Comparison of ENCODE assay signal across 11 cellular contexts in genomic region chr1:26307363-26307781, GRCh38. TPM values are rescaled to one million over a fixed set of nuclear protein-coding genes. Genes with fewer than 3 reads are reported as not detected.
DNase-seq lines count a peak whose midpoint lies in the region; ATAC-seq and TF ChIP-seq lines count a peak whose summit lies in the region.
"Had no signal": no experiment of that assay in that cellular context is flagged by ENCODE, and none has a peak within 500 bp of the region (broad histone marks: within the 10 kb centered on the region; RNA-seq: fewer than 3 reads in every experiment).

No MANE protein-coding gene starts in this region.

- CTCF ChIA-PET in CD8-positive, alpha-beta T cell (lab: Charles Lee): interaction anchor here (0.7 to 7.8 kb wide), 8 partner anchors 8 to 110 kb away, joined by 3 to 87 read pairs (median 5); partner anchors contain the start of gene CD52

- H3K4me3 Mint-ChIP-seq in CD8-positive, alpha-beta T cell: peak overlapping the region; percentile 99
- peak overlapping the region; percentile 99 for H3K4me3 Mint-ChIP-seq in activated T-helper 17 cell treated with anti-CD3 and anti-CD28 coated beads, Interleukin-2, amount 50 U/mL, for 72 hours
- peak overlapping the region; percentile 88 to 99 (median 97) for H3K4me3 Mint-ChIP-seq in naive thymus-derived CD8-positive, alpha-beta T cell

- peaks cover 2% of the 10 kb centered on the region for H3K36me3 Mint-ChIP-seq in CD8-positive, alpha-beta T cell
- H3K36me3 Mint-ChIP-seq in activated T-helper 17 cell treated with anti-CD3 and anti-CD28 coated beads, Interleukin-2, amount 50 U/mL, for 72 hours (ENCODE audit: low read depth): peaks cover 4% of the 10 kb centered on the region
- no peaks in the 10 kb centered on the region for H3K36me3 Mint-ChIP-seq in naive thymus-derived CD8-positive, alpha-beta T cell

- H3K27ac Mint-ChIP-seq in CD8-positive, alpha-beta T cell: peak overlapping the region; percentile 90
- H3K27ac Mint-ChIP-seq in activated T-helper 17 cell treated with anti-CD3 and anti-CD28 coated beads, Interleukin-2, amount 50 U/mL, for 72 hours: peak overlapping the region; percentile 95
- H3K27ac Mint-ChIP-seq in naive thymus-derived CD8-positive, alpha-beta T cell: peak overlapping the region; percentile 28 to 98 (median 94)

- H3K9me3 ChIP-seq in CD8-positive, alpha-beta T cell (ENCODE audit: low read length): no peaks in the 10 kb centered on the region

- peaks cover 30% of the 10 kb centered on the region for H3K4me1 ChIP-seq in CD8-positive, alpha-beta T cell (ENCODE audit: insufficient read depth, low read length)

- peak overlapping the region; percentile 48 for H3K27ac ChIP-seq in CD8-positive, alpha-beta T cell (ENCODE audit: low read depth, low read length)
- peak overlapping the region; percentile 87 for H3K27ac ChIP-seq in HL-60 (replicated peaks)

- peak overlapping the region; percentile 57 for H3K4me3 ChIP-seq in CD8-positive, alpha-beta T cell (ENCODE audit: low read depth, low read length)
- no peak overlapping the region; the same call in 1 of the 2 replicates for H3K4me3 ChIP-seq in HL-60 (replicated peaks; ENCODE audit: insufficient read depth, low read length)

- intact Hi-C loops in CD8-positive, alpha-beta T cell (cut with DNase I, micrococcal nuclease): loop anchor here in 1 of 2 experiments (1.0 kb wide), 1 partner anchor 10 kb away; the partner anchor contains the start of gene CD52

- H3K36me3 ChIP-seq in CD8-positive, alpha-beta T cell (ENCODE audit: insufficient read depth, low read length): no peaks in the 10 kb centered on the region

- no peak for DNase-seq in CD8-positive, alpha-beta T cell
- DNase-seq in HL-60 (ENCODE audit: low read depth in 1 of 2, low spot score in 1 of 2) (no peak), dermis blood vessel endothelial cell (no peak), NCI-H82 (lab: John Stamatoyannopoulos, UW) (no peak), NCI-H1436 (lab: John Stamatoyannopoulos, UW) (no peak)
- DNase-seq in naive thymus-derived CD8-positive, alpha-beta T cell: peak in 3 of 10 donors; percentile 40 to 65 (median 43)
- DNase-seq: activated CD4-positive, CD25-positive, alpha-beta regulatory T cell; NCI-H1436 treated with DMSO at 0.1 percent for 48 hours had no signal

- H3K27me3 ChIP-seq in CD8-positive, alpha-beta T cell (ENCODE audit: insufficient read depth, low read length): no peaks in the 10 kb centered on the region
- H3K27me3 ChIP-seq in HL-60 (ENCODE audit: insufficient read depth, poor library complexity, severe bottlenecking): no peaks in the 10 kb centered on the region

- H3K4me1 Mint-ChIP-seq in CD8-positive, alpha-beta T cell (ENCODE audit: low read depth): peaks cover 31% of the 10 kb centered on the region
- H3K4me1 Mint-ChIP-seq in activated T-helper 17 cell treated with anti-CD3 and anti-CD28 coated beads, Interleukin-2, amount 50 U/mL, for 72 hours: peaks cover 21% of the 10 kb centered on the region
- peaks cover 24 to 43% (median 38%) of the 10 kb centered on the region in 4 donors for H3K4me1 Mint-ChIP-seq in naive thymus-derived CD8-positive, alpha-beta T cell

- TF ChIP-seq CTCF in CD8-positive, alpha-beta T cell (IDR thresholded peaks at IDR 0.05): no peak
- no peak for TF ChIP-seq CTCF in HL-60 (IDR thresholded peaks at IDR 0.05; ENCODE audit: insufficient read depth, low read length)

- ATAC-seq in CD8-positive, alpha-beta T cell: peak; percentile 3
- peak; percentile 8 for ATAC-seq in activated T-helper 17 cell treated with anti-CD3 and anti-CD28 coated beads, Interleukin-2, amount 50 U/mL, for 72 hours (replicated peaks)
- peak; percentile 37 to 48 for ATAC-seq in naive thymus-derived CD8-positive, alpha-beta T cell
- ATAC-seq in HG02938 (IDR thresholded peaks at IDR 0.05; ENCODE audit: unreplicated experiment): no peak

- POLR2A ChIA-PET in CD8-positive, alpha-beta T cell (lab: Charles Lee): interaction anchor here (0.6 to 7.9 kb wide), 7 partner anchors 12 to 165 kb away, joined by 3 to 112 read pairs (median 4); partner anchors contain the start of genes CD52, DHDDS and HMGN2
- POLR2A ChIA-PET in naive thymus-derived CD8-positive, alpha-beta T cell (lab: Charles Lee): interaction anchor here (0.6 to 28.3 kb wide), 4 partner anchors 12 to 69 kb away, joined by 3 to 2161 read pairs (median 120); partner anchors contain the start of genes CD52 and SH3BGRL3

- H3K9me3 Mint-ChIP-seq in CD8-positive, alpha-beta T cell: no peaks in the 10 kb centered on the region
- no peaks in the 10 kb centered on the region for H3K9me3 Mint-ChIP-seq in activated T-helper 17 cell treated with anti-CD3 and anti-CD28 coated beads, Interleukin-2, amount 50 U/mL, for 72 hours
- H3K9me3 Mint-ChIP-seq in naive thymus-derived CD8-positive, alpha-beta T cell: no peaks in the 10 kb centered on the region

- no peaks in the 10 kb centered on the region for H3K27me3 Mint-ChIP-seq in CD8-positive, alpha-beta T cell (ENCODE audit: low read depth)
- no peaks in the 10 kb centered on the region for H3K27me3 Mint-ChIP-seq in activated T-helper 17 cell treated with anti-CD3 and anti-CD28 coated beads, Interleukin-2, amount 50 U/mL, for 72 hours
- H3K27me3 Mint-ChIP-seq in naive thymus-derived CD8-positive, alpha-beta T cell: no peaks in the 10 kb centered on the region

RNA-seq across cellular contexts. Expression of gene UBXN11, which starts 0.9 kb away (rescaled TPM):
- total RNA-seq in CD8-positive, alpha-beta T cell: 10 to 100 TPM; 28.6 to 33.8 TPM
- total RNA-seq in activated T-helper 17 cell treated with anti-CD3 and anti-CD28 coated beads, Interleukin-2, amount 50 U/mL, for 72 hours: 10 to 100 TPM; 17.9 to 23.2 TPM
- total RNA-seq in naive thymus-derived CD8-positive, alpha-beta T cell: 100 to 1,000 TPM; 121 to 129 TPM
- polyA plus RNA-seq in naive thymus-derived CD8-positive, alpha-beta T cell: 10 to 100 TPM in 2 of 3 donors, 1 to 10 TPM in 1; 9.1 to 14.7 (median 12.4) TPM
- 2.3 and 3.6 TPM in 2 replicates for total RNA-seq in dermis blood vessel endothelial cell

RNA-seq across cellular contexts. Expression of gene CD52, which starts 10.4 kb away (rescaled TPM):
- 100 to 1,000 TPM; 285 to 289 TPM for total RNA-seq in CD8-positive, alpha-beta T cell
- 100 to 1,000 TPM; 218 to 542 TPM for total RNA-seq in activated T-helper 17 cell treated with anti-CD3 and anti-CD28 coated beads, Interleukin-2, amount 50 U/mL, for 72 hours
- 100 to 1,000 TPM; 772 to 847 TPM for total RNA-seq in naive thymus-derived CD8-positive, alpha-beta T cell
- 1,000 to 10,000 TPM; 6,330 to 6,863 (median 6,804) TPM for polyA plus RNA-seq in naive thymus-derived CD8-positive, alpha-beta T cell
- not detected in 2 replicates for total RNA-seq in dermis blood vessel endothelial cell
- total RNA-seq: dermis microvascular lymphatic vessel endothelial cell had no signal

RNA-seq across cellular contexts. Expression of gene SH3BGRL3, which starts 27.5 kb away (rescaled TPM):
- total RNA-seq in CD8-positive, alpha-beta T cell: 100 to 1,000 TPM; 187 to 191 TPM
- total RNA-seq in activated T-helper 17 cell treated with anti-CD3 and anti-CD28 coated beads, Interleukin-2, amount 50 U/mL, for 72 hours: 100 to 1,000 TPM; 258 to 280 TPM
- 100 to 1,000 TPM; 250 to 255 TPM for total RNA-seq in naive thymus-derived CD8-positive, alpha-beta T cell
- 100 to 1,000 TPM; 805 to 925 (median 916) TPM for polyA plus RNA-seq in naive thymus-derived CD8-positive, alpha-beta T cell
- 10.4 and 23.8 TPM in 2 replicates for total RNA-seq in dermis blood vessel endothelial cell

RNA-seq across cellular contexts. Expression of gene CRYBG2, which starts 46.6 kb away (rescaled TPM):
- total RNA-seq in CD8-positive, alpha-beta T cell: 1 to 10 TPM in 1 of 2 experiments, under 1 TPM in 1; 0.33 to 1.0 TPM
- 10 to 100 TPM in 1 of 2 donors, under 1 TPM in 1; 0.37 to 13.6 TPM for total RNA-seq in activated T-helper 17 cell treated with anti-CD3 and anti-CD28 coated beads, Interleukin-2, amount 50 U/mL, for 72 hours
- under 1 TPM; 0.74 to 0.75 TPM for total RNA-seq in naive thymus-derived CD8-positive, alpha-beta T cell
- polyA plus RNA-seq in naive thymus-derived CD8-positive, alpha-beta T cell: under 1 TPM in 2 of 3 donors, not detected in 1; 0.07 to 0.55 TPM
- total RNA-seq in dermis blood vessel endothelial cell: 0.70 TPM in 1 of 2 replicates, not detected in the other

Comparison
In these comparisons a context has a peak if more than half of its experiments do, and no peak if none do; other contexts are left out.
1. RNA of gene CD52, which starts 10.4 kb away (total RNA-seq): 772 to 847 TPM in naive thymus-derived CD8-positive, alpha-beta T cell, 218 to 542 TPM in activated T-helper 17 cell treated with anti-CD3 and anti-CD28 coated beads, Interleukin-2, amount 50 U/mL, for 72 hours and 285 to 289 TPM in CD8-positive, alpha-beta T cell; not detected in dermis blood vessel endothelial cell; every median in the first group is over 100 times any median in the second.
2. Peak in every context shown above with its lines, with median percentiles within 50 percentile points of each other: H3K27ac Mint-ChIP-seq and H3K4me3 Mint-ChIP-seq.